In genomic region chr1:145858937-145859490, GRCh38 we compare ENCODE assay signal across 8 cellular contexts. TPM values are rescaled to one million over a fixed set of nuclear protein-coding genes. Genes with fewer than 3 reads are reported as not detected.
A peak's percentile ranks its signal among the peaks of the same experiment; 100 is the strongest.
DNase-seq lines count a peak whose midpoint lies in the region; ATAC-seq and TF ChIP-seq lines count a peak whose summit lies in the region.

Gene PIAS3, minus strand, starts transcription at chr1:145859081. Its CDS starts 91 bp downstream, at chr1:145858990.

- H2AFZ ChIP-seq in OCI-LY3 (ENCODE audit: low read depth, low read length) = peak within 1 kb of the TSS; percentile 78

- H3K4me2 ChIP-seq in OCI-LY3 (ENCODE audit: low read length) = peak within 1 kb of the TSS; percentile 88

- H3K4me3 ChIP-seq in OCI-LY3 (ENCODE audit: low read length) (peak within 1 kb of the TSS; percentile 84), epithelial cell of esophagus (ENCODE audit: low read length) (peak within 1 kb of the TSS; percentile 87)

- H4K20me1 ChIP-seq in OCI-LY3 (ENCODE audit: insufficient read depth, low read length) = no peaks in the 10 kb centered on the region

- peak; percentile 83 for ATAC-seq in GM21526 (IDR thresholded peaks at IDR 0.05; ENCODE audit: low FRiP score, unreplicated experiment)

- H3K4me1 ChIP-seq in OCI-LY3 (ENCODE audit: low read length) = peaks cover 13% of the 10 kb centered on the region

- peaks cover 17% of the 10 kb centered on the region for H3K36me3 ChIP-seq in OCI-LY3 (replicated peaks; ENCODE audit: low read depth, low read length)

- no peaks in the 10 kb centered on the region for H3K9me3 ChIP-seq in OCI-LY3 (ENCODE audit: insufficient read depth, low read length)

- DNase-seq in DMS 273 (lab: John Stamatoyannopoulos, UW; ENCODE audit: unreplicated experiment) (peak; percentile 98), HuH-7.5 (ENCODE audit: low spot score) (peak; percentile 91), activated T-cell treated with anti-CD3 and anti-CD28 coated beads for 4 hours (peak; percentile 65), epithelial cell of esophagus (ENCODE audit: low read depth) (peak; percentile 98), mucosa of gallbladder (ENCODE audit: low spot score) (peak; percentile 94)
- DNase-seq in stimulated activated CD8-positive, alpha-beta memory T cell treated with anti-CD3 and anti-CD28 coated beads, Interleukin-4, amount 100 ng/mL, for 24 hours (ENCODE audit: low read depth) = peak; percentile 83

- peak within 1 kb of the TSS; percentile 81 for H3K9ac ChIP-seq in OCI-LY3 (ENCODE audit: low read length)

- H3K27me3 ChIP-seq in OCI-LY3 (ENCODE audit: low read depth, low read length) = peaks cover 10% of the 10 kb centered on the region; the same call in 1 of the 2 replicates

- peak within 1 kb of the TSS; percentile 48 for H3K27ac ChIP-seq in OCI-LY3 (ENCODE audit: low read length)

- H3K79me2 ChIP-seq in OCI-LY3 (ENCODE audit: low read length) = peaks cover 8% of the 10 kb centered on the region

- no peak for TF ChIP-seq CTCF in OCI-LY3 (IDR thresholded peaks at IDR 0.05; ENCODE audit: low read depth, low read length)
- no peak for TF ChIP-seq CTCF in epithelial cell of esophagus (IDR thresholded peaks at IDR 0.05; ENCODE audit: insufficient read depth, low read depth, low read length, missing control alignments)

RNA-seq across cellular contexts. Expression of gene PIAS3, which starts in this region (rescaled TPM):
- 36.5 TPM for total RNA-seq in mucosa of gallbladder

Comparison
In these comparisons a context has a peak if more than half of its experiments do, and no peak if none do; other contexts are left out.
1. Peak in every context shown above with its lines: DNase-seq, ATAC-seq, H3K4me3 ChIP-seq and H3K27ac ChIP-seq.